Comparison of ENCODE assay signal across 1 cellular context in the genomic region with DNA sequence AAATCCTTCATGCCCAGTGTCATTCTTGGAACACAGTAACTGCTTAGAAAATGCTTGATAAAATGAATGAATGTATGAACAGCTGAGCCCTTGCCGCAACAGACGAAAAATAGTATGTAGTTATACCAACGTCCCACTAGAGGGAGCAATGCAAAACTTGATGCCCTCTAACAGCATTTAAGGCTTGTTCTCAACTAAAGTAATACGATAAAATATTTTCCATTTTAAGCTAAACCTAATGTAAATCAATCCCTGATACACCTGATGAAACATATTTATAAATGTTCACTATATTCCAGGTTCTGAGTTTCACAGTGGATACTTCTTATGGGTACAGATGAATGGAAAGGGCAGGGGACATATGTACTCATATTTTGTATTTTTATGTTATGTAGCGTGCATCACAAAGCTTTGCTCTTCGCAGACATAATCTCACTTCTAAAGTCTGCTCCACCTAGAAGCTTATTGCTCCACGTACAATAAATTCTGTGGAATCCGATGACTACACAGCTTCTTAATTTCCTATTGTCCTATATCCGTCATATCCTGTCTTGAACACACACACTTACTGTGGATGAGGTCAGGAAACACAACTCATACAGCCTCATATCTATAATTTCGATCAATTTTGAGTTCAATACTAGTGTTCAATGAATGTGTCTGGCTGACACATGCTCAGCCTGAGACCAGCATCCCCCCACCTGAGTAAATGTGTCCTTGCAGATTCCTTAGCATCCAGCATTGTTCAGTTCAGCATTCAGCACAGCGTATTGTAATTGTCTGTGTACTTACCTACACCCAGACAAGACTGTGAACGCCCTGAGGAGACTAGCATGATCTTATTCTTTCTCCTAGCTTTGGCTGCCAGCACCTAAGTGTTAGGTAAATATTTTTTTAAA.
TF ChIP-seq lines count a peak whose summit lies in the region.

No MANE protein-coding gene starts in this region.

TF ChIP-seq in GM23338, 12 proteins besides CTCF, POLR2A, EP300 and RAD21 (continued from another document):
- TF ChIP-seq, protein P1, sequence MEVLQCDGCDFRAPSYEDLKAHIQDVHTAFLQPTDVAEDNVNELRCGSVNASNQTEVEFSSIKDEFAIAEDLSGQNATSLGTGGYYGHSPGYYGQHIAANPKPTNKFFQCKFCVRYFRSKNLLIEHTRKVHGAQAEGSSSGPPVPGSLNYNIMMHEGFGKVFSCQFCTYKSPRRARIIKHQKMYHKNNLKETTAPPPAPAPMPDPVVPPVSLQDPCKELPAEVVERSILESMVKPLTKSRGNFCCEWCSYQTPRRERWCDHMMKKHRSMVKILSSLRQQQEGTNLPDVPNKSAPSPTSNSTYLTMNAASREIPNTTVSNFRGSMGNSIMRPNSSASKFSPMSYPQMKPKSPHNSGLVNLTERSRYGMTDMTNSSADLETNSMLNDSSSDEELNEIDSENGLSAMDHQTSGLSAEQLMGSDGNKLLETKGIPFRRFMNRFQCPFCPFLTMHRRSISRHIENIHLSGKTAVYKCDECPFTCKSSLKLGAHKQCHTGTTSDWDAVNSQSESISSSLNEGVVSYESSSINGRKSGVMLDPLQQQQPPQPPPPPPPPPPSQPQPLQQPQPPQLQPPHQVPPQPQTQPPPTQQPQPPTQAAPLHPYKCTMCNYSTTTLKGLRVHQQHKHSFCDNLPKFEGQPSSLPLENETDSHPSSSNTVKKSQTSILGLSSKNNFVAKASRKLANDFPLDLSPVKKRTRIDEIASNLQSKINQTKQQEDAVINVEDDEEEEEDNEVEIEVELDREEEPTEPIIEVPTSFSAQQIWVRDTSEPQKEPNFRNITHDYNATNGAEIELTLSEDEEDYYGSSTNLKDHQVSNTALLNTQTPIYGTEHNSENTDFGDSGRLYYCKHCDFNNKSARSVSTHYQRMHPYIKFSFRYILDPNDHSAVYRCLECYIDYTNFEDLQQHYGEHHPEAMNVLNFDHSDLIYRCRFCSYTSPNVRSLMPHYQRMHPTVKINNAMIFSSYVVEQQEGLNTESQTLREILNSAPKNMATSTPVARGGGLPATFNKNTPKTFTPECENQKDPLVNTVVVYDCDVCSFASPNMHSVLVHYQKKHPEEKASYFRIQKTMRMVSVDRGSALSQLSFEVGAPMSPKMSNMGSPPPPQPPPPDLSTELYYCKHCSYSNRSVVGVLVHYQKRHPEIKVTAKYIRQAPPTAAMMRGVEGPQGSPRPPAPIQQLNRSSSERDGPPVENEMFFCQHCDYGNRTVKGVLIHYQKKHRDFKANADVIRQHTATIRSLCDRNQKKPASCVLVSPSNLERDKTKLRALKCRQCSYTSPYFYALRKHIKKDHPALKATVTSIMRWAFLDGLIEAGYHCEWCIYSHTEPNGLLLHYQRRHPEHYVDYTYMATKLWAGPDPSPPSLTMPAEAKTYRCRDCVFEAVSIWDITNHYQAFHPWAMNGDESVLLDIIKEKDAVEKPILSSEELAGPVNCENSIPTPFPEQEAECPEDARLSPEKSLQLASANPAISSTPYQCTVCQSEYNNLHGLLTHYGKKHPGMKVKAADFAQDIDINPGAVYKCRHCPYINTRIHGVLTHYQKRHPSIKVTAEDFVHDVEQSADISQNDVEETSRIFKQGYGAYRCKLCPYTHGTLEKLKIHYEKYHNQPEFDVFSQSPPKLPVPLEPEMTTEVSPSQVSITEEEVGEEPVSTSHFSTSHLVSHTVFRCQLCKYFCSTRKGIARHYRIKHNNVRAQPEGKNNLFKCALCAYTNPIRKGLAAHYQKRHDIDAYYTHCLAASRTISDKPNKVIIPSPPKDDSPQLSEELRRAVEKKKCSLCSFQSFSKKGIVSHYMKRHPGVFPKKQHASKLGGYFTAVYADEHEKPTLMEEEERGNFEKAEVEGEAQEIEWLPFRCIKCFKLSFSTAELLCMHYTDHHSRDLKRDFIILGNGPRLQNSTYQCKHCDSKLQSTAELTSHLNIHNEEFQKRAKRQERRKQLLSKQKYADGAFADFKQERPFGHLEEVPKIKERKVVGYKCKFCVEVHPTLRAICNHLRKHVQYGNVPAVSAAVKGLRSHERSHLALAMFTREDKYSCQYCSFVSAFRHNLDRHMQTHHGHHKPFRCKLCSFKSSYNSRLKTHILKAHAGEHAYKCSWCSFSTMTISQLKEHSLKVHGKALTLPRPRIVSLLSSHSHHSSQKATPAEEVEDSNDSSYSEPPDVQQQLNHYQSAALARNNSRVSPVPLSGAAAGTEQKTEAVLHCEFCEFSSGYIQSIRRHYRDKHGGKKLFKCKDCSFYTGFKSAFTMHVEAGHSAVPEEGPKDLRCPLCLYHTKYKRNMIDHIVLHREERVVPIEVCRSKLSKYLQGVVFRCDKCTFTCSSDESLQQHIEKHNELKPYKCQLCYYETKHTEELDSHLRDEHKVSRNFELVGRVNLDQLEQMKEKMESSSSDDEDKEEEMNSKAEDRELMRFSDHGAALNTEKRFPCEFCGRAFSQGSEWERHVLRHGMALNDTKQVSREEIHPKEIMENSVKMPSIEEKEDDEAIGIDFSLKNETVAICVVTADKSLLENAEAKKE (CRISPR knock-in tag; IDR thresholded peaks at IDR 0.05): no peak
